Comparison of ENCODE assay signal across 8 cellular contexts in the genomic region with DNA sequence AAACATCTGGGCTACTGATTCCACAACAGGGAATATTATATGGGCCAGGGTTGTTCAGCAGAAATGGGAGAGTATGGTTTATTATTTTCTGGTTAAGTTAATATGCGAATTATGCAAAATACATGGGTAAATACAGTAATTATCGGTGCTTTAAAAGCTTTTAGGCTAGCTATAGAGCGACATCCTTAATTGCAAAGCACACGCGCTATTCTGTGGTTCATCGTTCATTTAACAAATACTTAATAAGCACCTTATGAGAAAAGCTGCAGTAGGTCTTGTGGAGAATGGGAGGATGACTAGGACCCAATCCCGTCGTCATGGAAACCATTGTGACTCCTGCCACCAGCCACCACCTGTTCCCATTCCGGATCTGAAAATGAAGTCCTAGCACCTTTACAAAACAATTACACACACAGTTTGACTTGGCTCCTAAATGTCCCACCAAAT.
DNase-seq lines count a peak whose midpoint lies in the region; TF ChIP-seq lines count a peak whose summit lies in the region.

No MANE protein-coding gene starts in this region.

- TF ChIP-seq CTCF in NB4 (IDR thresholded peaks at IDR 0.05; ENCODE audit: low read depth, low read length) (no peak), fibroblast of mammary gland (conservative IDR thresholded peaks at IDR 0.05; ENCODE audit: control insufficient read depth, insufficient read depth, low read depth, low read length) (no peak), parathyroid adenoma (IDR thresholded peaks at IDR 0.05) (no peak)

- H3K4me2 ChIP-seq in parathyroid adenoma (ENCODE audit: low read length) = peak overlapping the region; percentile 73

- H3K36me3 ChIP-seq in parathyroid adenoma (ENCODE audit: control insufficient read depth, insufficient read depth, low read length) = no peaks in the 10 kb centered on the region

- peak overlapping the region; percentile 56 for H3K4me3 ChIP-seq in NB4 (ENCODE audit: low read depth, low read length)
- peak overlapping the region; percentile 84 for H3K4me3 ChIP-seq in fibroblast of mammary gland (ENCODE audit: control insufficient read depth, low read depth, low read length)
- peak overlapping the region; percentile 83 for H3K4me3 ChIP-seq in parathyroid adenoma (ENCODE audit: low read depth, low read length)

- H3K27ac ChIP-seq in parathyroid adenoma = peak overlapping the region; percentile 91

- H3K9ac ChIP-seq in parathyroid adenoma = no peak overlapping the region

- H3K27me3 ChIP-seq in parathyroid adenoma (ENCODE audit: control insufficient read depth, insufficient read depth, low read length) = no peaks in the 10 kb centered on the region

- H3K9me3 ChIP-seq in parathyroid adenoma (ENCODE audit: control insufficient read depth, low read length) = no peaks in the 10 kb centered on the region

- H3K79me2 ChIP-seq in parathyroid adenoma = no peaks in the 10 kb centered on the region

- H3K4me1 ChIP-seq in parathyroid adenoma = peaks cover 10% of the 10 kb centered on the region

- DNase-seq in DMS153 (lab: John Stamatoyannopoulos, UW) (peak; percentile 96), NB4 (ENCODE audit: low read depth) (peak; percentile 31), SW480 (ENCODE audit: low spot score) (peak; percentile 76), fibroblast of mammary gland (ENCODE audit: low read depth) (no peak), NCI-H446 treated with DMSO at 0.1 percent for 48 hours (lab: John Stamatoyannopoulos, UW) (no peak), HK-2 (ENCODE audit: unreplicated experiment) (no peak), germinal center (ENCODE audit: low spot score) (no peak)

- H2AFZ ChIP-seq in parathyroid adenoma = peak overlapping the region; percentile 98

- no peak for TF ChIP-seq POLR2A in NB4 (IDR thresholded peaks at IDR 0.05; ENCODE audit: extremely low read depth, insufficient read length)

Comparison
In these comparisons a context has a peak if more than half of its experiments do, and no peak if none do; other contexts are left out.
1. DNase-seq: peak in DMS153 (single experiment), NB4 (single experiment) and SW480 (single experiment); none in fibroblast of mammary gland (single experiment), NCI-H446 treated with DMSO at 0.1 percent for 48 hours (single experiment), HK-2 (single experiment) and germinal center (single experiment).
2. Peak in every context shown above with its lines, with median percentiles within 50 percentile points of each other: H3K4me3 ChIP-seq.